Comparison of ENCODE assay signal across 12 cellular contexts in the genomic region with DNA sequence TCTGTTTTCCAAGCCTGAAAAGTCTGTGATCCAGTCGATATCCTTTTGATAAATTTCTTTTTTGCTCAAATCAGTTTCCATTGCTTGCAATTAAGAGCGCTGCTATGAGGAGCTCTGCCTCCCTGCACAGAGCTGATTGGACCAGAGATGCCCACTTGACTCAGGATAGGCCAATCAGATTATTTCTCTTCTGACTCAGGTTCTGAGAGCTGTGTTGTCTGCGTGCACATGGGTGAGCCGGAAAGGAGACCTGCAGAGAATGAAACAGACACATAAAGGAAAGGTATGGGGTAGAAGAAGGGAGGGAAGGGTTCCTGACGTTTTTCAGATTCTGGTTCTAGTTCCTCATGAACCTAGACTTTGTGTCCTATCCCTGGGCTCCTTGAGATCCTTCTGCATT. TPM values are rescaled to one million over a fixed set of nuclear protein-coding genes. Genes with fewer than 3 reads are reported as not detected.
DNase-seq lines count a peak whose midpoint lies in the region; ATAC-seq, FAIRE-seq and TF ChIP-seq lines count a peak whose summit lies in the region.
"Had no signal": no experiment of that assay in that cellular context is flagged by ENCODE, and none has a peak within 500 bp of the region (broad histone marks: within the 10 kb centered on the region; RNA-seq: fewer than 3 reads in every experiment).

No MANE protein-coding gene starts in this region.

- no peak overlapping the region for H3K4me3 ChIP-seq in K562
- H3K4me3 ChIP-seq: transverse colon had no signal

- H3K4me2 ChIP-seq in K562 (ENCODE audit: insufficient read depth, low read length) = no peak overlapping the region

- in situ Hi-C loops in Caki2 (cut with HindIII; ENCODE audit: low pct_unique_long_range_greater_than_20kb, low sequenced_read_pairs) (no loop called here), K562 (cut with MboI) (no loop called here)

- CTCF ChIA-PET in K562 (lab: Yijun Ruan, JAX; ENCODE audit: low intra/inter-chr PET ratio) = no interaction called here

- 0 out of 2 replicates have a peak overlapping the region, but pooled peaks have one; percentile 38 for H2AFZ ChIP-seq in K562 (ENCODE audit: low read depth, low read length)

- TF ChIP-seq CTCF in K562 (IDR thresholded peaks at IDR 0.05 in 2 of 3, conservative IDR thresholded peaks at IDR 0.05 in 1 of 3; ENCODE audit: insufficient read depth in 2 of 3, low read depth in 1 of 3, low read length in 3 of 3) = no peak

- WGBS in K562 (ENCODE audit: insufficient coverage, low coverage, missing lambda C conversion rate) = 3% methylated on average over 5 of the region's 5 CpGs

- no peaks in the 10 kb centered on the region for H3K9me1 ChIP-seq in K562 (ENCODE audit: control insufficient read depth, insufficient read depth, low read length)

- no peaks in the 10 kb centered on the region; a peak in 1 of 5 replicates for H3K4me1 ChIP-seq in K562 (replicated peaks in 1 of 2; ENCODE audit: control insufficient read depth in 2 of 2, insufficient read depth in 2 of 2, low read length in 2 of 2)
- H3K4me1 ChIP-seq: transverse colon had no signal

- no peaks in the 10 kb centered on the region for H4K20me1 ChIP-seq in K562 (replicated peaks; ENCODE audit: control insufficient read depth, insufficient read depth, low read length)

- TF ChIP-seq POLR2A in K562 (conservative IDR thresholded peaks at IDR 0.05) = no peak

- FAIRE-seq in K562 (lab: Jason Lieb, UNC) = no peak

- no peak overlapping the region for H3K9ac ChIP-seq in K562 (ENCODE audit: insufficient read depth in 1 of 2, low read depth in 2 of 2, low read length in 2 of 2)

- no peak for TF ChIP-seq RAD21 in K562 (CRISPR knock-in tag; conservative IDR thresholded peaks at IDR 0.05 in 1 of 2, IDR thresholded peaks at IDR 0.05 in 1 of 2)

- H3K27ac ChIP-seq in K562 (ENCODE audit: extremely low read depth, low read depth, low read length) = no peak overlapping the region
- H3K27ac ChIP-seq: transverse colon had no signal

- peaks cover 14 to 48% of the 10 kb centered on the region in 2 experiments for H3K27me3 ChIP-seq in K562 (ENCODE audit: control insufficient read depth in 2 of 2, insufficient read depth in 2 of 2, low read length in 2 of 2)
- H3K27me3 ChIP-seq: transverse colon had no signal

- no peak for TF ChIP-seq EP300 in K562 (IDR thresholded peaks at IDR 0.05; ENCODE audit: low read length)

- no peaks in the 10 kb centered on the region for H3K79me2 ChIP-seq in K562 (ENCODE audit: control insufficient read depth, insufficient read depth, low read length)

- H3K36me3 ChIP-seq in K562 (ENCODE audit: control insufficient read depth, insufficient read depth, low read length) = no peaks in the 10 kb centered on the region
- H3K36me3 ChIP-seq: transverse colon had no signal

- no peaks in the 10 kb centered on the region for H3K9me3 ChIP-seq in K562 (replicated peaks; ENCODE audit: control insufficient read depth, insufficient read depth, low read depth, low read length)
- H3K9me3 ChIP-seq: transverse colon had no signal

- no TSS peak for BruUV-seq in K562 (replicated peaks; lab: Mats Ljungman, UMichigan)

- intact Hi-C loops in K562 (cut with micrococcal nuclease) = no loop called here

- ATAC-seq in HG03025 (IDR thresholded peaks at IDR 0.05; ENCODE audit: low FRiP score, unreplicated experiment) (peak; percentile 57), K562 (peak; percentile 86), HG03175 (IDR thresholded peaks at IDR 0.05; ENCODE audit: unreplicated experiment) (no peak)

- DNase-seq in Caki2 (ENCODE audit: low read depth) (peak; percentile 81), NCI-H748 (lab: John Stamatoyannopoulos, UW; ENCODE audit: unreplicated experiment) (peak; percentile 66), K562 (ENCODE audit: extremely low read depth in 1 of 4, low spot score in 3 of 4) (peak; percentile 18 to 68 (median 62)), NCI-H345 treated with DMSO at 0.1 percent for 48 hours (lab: John Stamatoyannopoulos, UW; ENCODE audit: unreplicated experiment) (no peak)
- DNase-seq in stimulated activated CD4-positive, alpha-beta T cell treated with anti-CD3 and anti-CD28 coated beads, Interleukin-4, amount 100 ng/mL, for 4 hours = no peak
- no peak for DNase-seq in stimulated activated CD4-positive, alpha-beta T cell treated with anti-CD3 and anti-CD28 coated beads, Interleukin-4, amount 100 ng/mL, for 1 hour
- DNase-seq: midbrain, NCI-H82, transverse colon had no signal

- POLR2A ChIA-PET in K562 (lab: Yijun Ruan, JAX) = interaction anchor here (0.6 kb wide), 2 partner anchors 47 to 48 kb away, joined by 3 to 4 read pairs; no protein-coding TSS in a partner anchor

TF ChIP-seq in K562, 482 proteins besides CTCF, POLR2A, EP300 and RAD21:
- TF ChIP-seq, protein P1, sequence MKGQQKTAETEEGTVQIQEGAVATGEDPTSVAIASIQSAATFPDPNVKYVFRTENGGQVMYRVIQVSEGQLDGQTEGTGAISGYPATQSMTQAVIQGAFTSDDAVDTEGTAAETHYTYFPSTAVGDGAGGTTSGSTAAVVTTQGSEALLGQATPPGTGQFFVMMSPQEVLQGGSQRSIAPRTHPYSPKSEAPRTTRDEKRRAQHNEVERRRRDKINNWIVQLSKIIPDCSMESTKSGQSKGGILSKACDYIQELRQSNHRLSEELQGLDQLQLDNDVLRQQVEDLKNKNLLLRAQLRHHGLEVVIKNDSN (CRISPR knock-in tag; IDR thresholded peaks at IDR 0.05) = peak; percentile 69
- TF ChIP-seq NEUROD1 (IDR thresholded peaks at IDR 0.05; ENCODE audit: borderline replicate concordance, low read depth, low read length, partially characterized antibody) (no peak), HOXB6 (CRISPR knock-in tag; IDR thresholded peaks at IDR 0.05; ENCODE audit: borderline replicate concordance) (no peak), E2F6 (IDR thresholded peaks at IDR 0.05; ENCODE audit: borderline replicate concordance in 1 of 2, extremely low read depth in 1 of 2, insufficient read depth in 1 of 2, insufficient read length in 1 of 2, low read depth in 1 of 2, low read length in 1 of 2, poor library complexity in 1 of 2, severe bottlenecking in 1 of 2) (peak in 1 of 2 experiments; percentile 10), USF2 (CRISPR knock-in tag; IDR thresholded peaks at IDR 0.05) (peak; percentile 63), PPARD (CRISPR knock-in tag; IDR thresholded peaks at IDR 0.05) (no peak)
- TF ChIP-seq, protein P2, sequence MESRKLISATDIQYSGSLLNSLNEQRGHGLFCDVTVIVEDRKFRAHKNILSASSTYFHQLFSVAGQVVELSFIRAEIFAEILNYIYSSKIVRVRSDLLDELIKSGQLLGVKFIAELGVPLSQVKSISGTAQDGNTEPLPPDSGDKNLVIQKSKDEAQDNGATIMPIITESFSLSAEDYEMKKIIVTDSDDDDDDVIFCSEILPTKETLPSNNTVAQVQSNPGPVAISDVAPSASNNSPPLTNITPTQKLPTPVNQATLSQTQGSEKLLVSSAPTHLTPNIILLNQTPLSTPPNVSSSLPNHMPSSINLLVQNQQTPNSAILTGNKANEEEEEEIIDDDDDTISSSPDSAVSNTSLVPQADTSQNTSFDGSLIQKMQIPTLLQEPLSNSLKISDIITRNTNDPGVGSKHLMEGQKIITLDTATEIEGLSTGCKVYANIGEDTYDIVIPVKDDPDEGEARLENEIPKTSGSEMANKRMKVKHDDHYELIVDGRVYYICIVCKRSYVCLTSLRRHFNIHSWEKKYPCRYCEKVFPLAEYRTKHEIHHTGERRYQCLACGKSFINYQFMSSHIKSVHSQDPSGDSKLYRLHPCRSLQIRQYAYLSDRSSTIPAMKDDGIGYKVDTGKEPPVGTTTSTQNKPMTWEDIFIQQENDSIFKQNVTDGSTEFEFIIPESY (CRISPR knock-in tag; IDR thresholded peaks at IDR 0.05) = no peak
TF ChIP-seq in K562: peak in this region for 3.

RNA-seq across cellular contexts. Expression of gene FABP6, which starts 15.8 kb away (rescaled TPM):
- 22.4 and 46.5 TPM in 2 replicates for total RNA-seq in Caki2 (2014; rRNA removed; shearing (Covaris generic); ENCODE audit: low replicate concordance)
- total RNA-seq in K562 (2011; cell fraction: chromatin; rRNA removed; ENCODE audit: low replicate concordance) = not detected in 2 replicates
- total RNA-seq in K562 (2011; cell fraction: nucleolus; rRNA removed) = not detected in 2 replicates
- not detected in 2 replicates for total RNA-seq in K562 (2011; cell fraction: nucleoplasm; rRNA removed)
- total RNA-seq in K562 (2014; rRNA removed) = not detected in 2 replicates
- 0.18 TPM in 1 of 2 replicates, not detected in the other for total RNA-seq in K562 (2014; rRNA removed; fragmentation: Illumina TruSeq; extraction: Trizol)
- total RNA-seq in K562 (2015; rRNA removed; fragmentation: Illumina TruSeq; extraction: Trizol) = not detected in 2 replicates
- total RNA-seq in K562 (2021) = not detected in 2 replicates
- polyA plus RNA-seq in K562 (2011; rRNA removed) = 0.21 and 0.27 TPM in 2 replicates
- polyA plus RNA-seq in K562 (2011; cell fraction: cytosol; rRNA removed) = 0.27 and 0.57 TPM in 2 replicates
- polyA plus RNA-seq in K562 (2011; cell fraction: nucleus; rRNA removed) = not detected in 2 replicates
- 0.16 TPM in 1 of 2 replicates, not detected in the other for polyA plus RNA-seq in K562 (2012)
- not detected in 2 replicates for polyA plus RNA-seq in K562 (2014; fragmentation: Illumina TruSeq; extraction: Trizol)
- under 1 TPM; 0.11 to 0.24 TPM for polyA plus RNA-seq in K562 (2014; fragmentation: Nextera tagmentation; extraction: Ambion mirVana)
- polyA plus RNA-seq in K562 (2014; rRNA removed) = 0.33 and 0.78 TPM in 2 replicates
- polyA minus RNA-seq in K562 (2011; rRNA and poly(A)+ RNA removed) = 0.27 TPM in 1 of 2 replicates, not detected in the other
- polyA minus RNA-seq in K562 (2011; cell fraction: cytosol; rRNA and poly(A)+ RNA removed) = not detected in 2 replicates
- polyA minus RNA-seq in K562 (2011; cell fraction: nucleus; rRNA and poly(A)+ RNA removed) = not detected in 2 replicates
- total RNA-seq: renal cortical epithelial cell, transverse colon had no signal

Comparison
In these comparisons a context has a peak if more than half of its experiments do, and no peak if none do; other contexts are left out.
1. DNase-seq: peak in Caki2 (single experiment), NCI-H748 (single experiment) and K562 (4 of 4); none in stimulated activated CD4-positive, alpha-beta T cell treated with anti-CD3 and anti-CD28 coated beads, Interleukin-4, amount 100 ng/mL, for 4 hours (0 of 2), NCI-H345 treated with DMSO at 0.1 percent for 48 hours (single experiment) and stimulated activated CD4-positive, alpha-beta T cell treated with anti-CD3 and anti-CD28 coated beads, Interleukin-4, amount 100 ng/mL, for 1 hour (single experiment).
2. RNA of gene FABP6, which starts 15.8 kb away (total RNA-seq): 22.4 to 46.5 TPM in Caki2; 0.18 TPM in K562; every median in the first group is over 10 times any median in the second.